8 cellular contexts compared by ENCODE assay signal in genomic region chr7:126700807-126701604, GRCh38.
A peak's percentile ranks its signal among the peaks of the same experiment; 100 is the strongest.
DNase-seq lines count a peak whose midpoint lies in the region; ATAC-seq, FAIRE-seq and TF ChIP-seq lines count a peak whose summit lies in the region.

No MANE protein-coding gene starts in this region.

- ATAC-seq in A549, result peak; percentile 97 to 100
- ATAC-seq in GM18498 (IDR thresholded peaks at IDR 0.05; ENCODE audit: unreplicated experiment), result peak; percentile 88
- ATAC-seq in HG02798 (IDR thresholded peaks at IDR 0.05; ENCODE audit: poor library complexity, unreplicated experiment), result peak; percentile 86
- ATAC-seq in T-helper 17 cell, result peak; percentile 95

- TF ChIP-seq RAD21 in A549 (conservative IDR thresholded peaks at IDR 0.05 in 1 of 2, IDR thresholded peaks at IDR 0.05 in 1 of 2), result no peak

- WGBS in A549 (ENCODE audit: missing lambda C conversion rate), result 18% methylated on average over 5 of the region's 5 CpGs

- no peaks in the 10 kb centered on the region for H3K9me3 Mint-ChIP-seq in neural progenitor cell

- no peaks in the 10 kb centered on the region for H4K20me1 ChIP-seq in neural progenitor cell (ENCODE audit: low read depth)

- no peaks in the 10 kb centered on the region for H3K36me3 Mint-ChIP-seq in T-helper 17 cell (ENCODE audit: low read depth)
- H3K36me3 Mint-ChIP-seq in neural progenitor cell, result no peaks in the 10 kb centered on the region

- no peaks in the 10 kb centered on the region for H3K27me3 Mint-ChIP-seq in T-helper 17 cell
- peaks cover 5% of the 10 kb centered on the region for H3K27me3 Mint-ChIP-seq in neural progenitor cell (ENCODE audit: insufficient read depth, low read depth)

- H3K9me3 ChIP-seq in A549 (no peaks in the 10 kb centered on the region), T-helper 17 cell (ENCODE audit: control insufficient read depth, low read length, poor library complexity, severe bottlenecking) (no peaks in the 10 kb centered on the region), neural progenitor cell (ENCODE audit: low read depth) (no peaks in the 10 kb centered on the region)

- DNase-seq in A549 (ENCODE audit: low read depth in 1 of 2, low spot score in 1 of 2), result peak; percentile 18 to 82
- peak; percentile 68 for DNase-seq in NCI-H1417 treated with DMSO at 0.1 percent for 48 hours (lab: John Stamatoyannopoulos, UW)
- peak; percentile 10 to 32 (median 23) for DNase-seq in T-helper 17 cell
- DNase-seq in dermis microvascular lymphatic vessel endothelial cell (ENCODE audit: low read depth in 2 of 2), result peak; percentile 91 to 98
- peak; percentile 20 for DNase-seq in neural progenitor cell (ENCODE audit: low spot score)
- DNase-seq in NCI-H187 treated with DMSO at 0.1 percent for 48 hours (lab: John Stamatoyannopoulos, UW), result no peak

- no peak for FAIRE-seq in A549 (lab: Jason Lieb, UNC)

- no peaks in the 10 kb centered on the region for H3K27me3 ChIP-seq in neural progenitor cell

- H3K4me3 Mint-ChIP-seq in T-helper 17 cell (no peak overlapping the region), neural progenitor cell (no peak overlapping the region)

- CTCF ChIA-PET in A549 (lab: Yijun Ruan, JAX), result no interaction called here

- POLR2A ChIA-PET in A549 (lab: Yijun Ruan, JAX), result no interaction called here

- no peak overlapping the region for H3K9ac ChIP-seq in neural progenitor cell

- TF ChIP-seq POLR2A in A549 (IDR thresholded peaks at IDR 0.05; ENCODE audit: low read length), result no peak

- H3K4me2 ChIP-seq in A549 (peak overlapping the region; percentile 62), neural progenitor cell (no peak overlapping the region)

- H3K27ac ChIP-seq in A549, result peak overlapping the region; percentile 59 to 79; a peak in 5 of 6 replicates
- H3K27ac ChIP-seq in neural progenitor cell, result no peak overlapping the region

- no peak overlapping the region for H3K4me3 ChIP-seq in A549
- no peak overlapping the region for H3K4me3 ChIP-seq in neural progenitor cell

- H3K4me1 ChIP-seq in A549, result peaks cover 11% of the 10 kb centered on the region; the same call in 2 of the 3 replicates
- H3K4me1 ChIP-seq in neural progenitor cell, result no peaks in the 10 kb centered on the region

- TF ChIP-seq EP300 in A549 (IDR thresholded peaks at IDR 0.05), result no peak

- TF ChIP-seq CTCF in A549 (IDR thresholded peaks at IDR 0.05), result no peak
- no peak for TF ChIP-seq CTCF in neural progenitor cell (IDR thresholded peaks at IDR 0.05)

- no peaks in the 10 kb centered on the region for H3K79me2 ChIP-seq in neural progenitor cell (ENCODE audit: low read depth)

- peak overlapping the region; percentile 30 for H2AFZ ChIP-seq in neural progenitor cell (replicated peaks)

- no peak overlapping the region for H3K27ac Mint-ChIP-seq in T-helper 17 cell
- no peak overlapping the region for H3K27ac Mint-ChIP-seq in neural progenitor cell

- H3K36me3 ChIP-seq in neural progenitor cell, result no peaks in the 10 kb centered on the region

- no peaks in the 10 kb centered on the region for H3F3A ChIP-seq in neural progenitor cell (ENCODE audit: low read depth)

- H3K4me1 Mint-ChIP-seq in T-helper 17 cell (peaks cover 5% of the 10 kb centered on the region), neural progenitor cell (peaks cover 42% of the 10 kb centered on the region)

TF ChIP-seq in A549, 52 proteins besides CTCF, POLR2A, EP300 and RAD21:
- peak; percentile 35; the same call in 1 of the 2 replicates for TF ChIP-seq NFE2L2 (conservative IDR thresholded peaks at IDR 0.05; ENCODE audit: low read length)
- no peak for TF ChIP-seq ZC3H11A (IDR thresholded peaks at IDR 0.05)
- TF ChIP-seq GATA3 (IDR thresholded peaks at IDR 0.05; ENCODE audit: borderline replicate concordance), result no peak
- peak in 1 of 2 experiments; percentile 31; a peak in 1 of 4 replicates for TF ChIP-seq CEBPB (IDR thresholded peaks at IDR 0.05)
- no peak for TF ChIP-seq REST (IDR thresholded peaks at IDR 0.05)
- peak; percentile 61; the same call in 1 of the 2 replicates for TF ChIP-seq JUNB (IDR thresholded peaks at IDR 0.05)
- TF ChIP-seq FOSL2 (IDR thresholded peaks at IDR 0.05), result peak; percentile 22; the same call in 1 of the 2 replicates
- peak; percentile 76 for TF ChIP-seq FOSL2 (CRISPR knock-in tag; IDR thresholded peaks at IDR 0.05)
- no peak for TF ChIP-seq TP53 (CRISPR knock-in tag; IDR thresholded peaks at IDR 0.05)
- TF ChIP-seq MAX (IDR thresholded peaks at IDR 0.05), result peak; percentile 52; the same call in 1 of the 2 replicates
- TF ChIP-seq JUN (IDR thresholded peaks at IDR 0.05), result peak in 1 of 2 experiments; percentile 35; a peak in 1 of 5 replicates
- no peak for TF ChIP-seq FOXS1 (CRISPR knock-in tag; IDR thresholded peaks at IDR 0.05)
- TF ChIP-seq MAFK (IDR thresholded peaks at IDR 0.05; ENCODE audit: partially characterized antibody), result peak; percentile 72
- TF ChIP-seq FOSB (CRISPR knock-in tag; IDR thresholded peaks at IDR 0.05), result no peak
- no peak for TF ChIP-seq HOXB5 (CRISPR knock-in tag; IDR thresholded peaks at IDR 0.05)
- no peak for TF ChIP-seq CBX2 (IDR thresholded peaks at IDR 0.05; ENCODE audit: borderline replicate concordance, low read depth)
- no peak for TF ChIP-seq RCOR1 (IDR thresholded peaks at IDR 0.05; ENCODE audit: low read depth, low read length)
- no peak for TF ChIP-seq USF2 (IDR thresholded peaks at IDR 0.05)
- no peak for TF ChIP-seq BHLHE40 (IDR thresholded peaks at IDR 0.05; ENCODE audit: low read depth, low read length)
- TF ChIP-seq ATOH8 (CRISPR knock-in tag; IDR thresholded peaks at IDR 0.05; ENCODE audit: low read depth), result no peak
- TF ChIP-seq NPAS2 (CRISPR knock-in tag; IDR thresholded peaks at IDR 0.05; ENCODE audit: borderline replicate concordance), result no peak
TF ChIP-seq in A549: peak in this region for 7.
